In the genomic region with DNA sequence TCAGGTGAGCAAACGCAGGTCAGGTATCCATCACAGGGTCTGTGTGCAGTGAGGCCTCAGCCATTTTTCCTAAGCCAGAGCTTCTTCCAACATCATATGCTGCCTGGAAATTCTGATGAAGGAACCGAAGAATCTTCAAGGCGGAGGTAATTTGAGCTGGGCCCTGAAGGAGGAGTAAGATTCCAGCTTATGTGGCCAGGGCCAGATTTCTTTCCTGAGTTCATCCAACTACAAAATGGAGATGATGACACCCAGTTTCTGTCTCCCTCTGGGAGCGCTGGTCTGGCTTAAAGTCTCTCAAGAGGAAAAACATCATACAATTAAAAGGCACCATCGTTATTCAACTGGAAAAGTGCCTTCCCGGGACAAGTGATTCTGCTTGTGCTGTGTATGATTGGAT, we compare ENCODE assay signal across 1 cellular context.
TF ChIP-seq lines count a peak whose summit lies in the region.

No MANE protein-coding gene starts in this region.

TF ChIP-seq in H1, 55 proteins besides CTCF, POLR2A, EP300 and RAD21:
- no peak for TF ChIP-seq EZH2 (IDR thresholded peaks at IDR 0.05; ENCODE audit: low read depth, low read length, severe bottlenecking)
- TF ChIP-seq SAP30 (IDR thresholded peaks at IDR 0.05; ENCODE audit: insufficient read depth, insufficient replicate concordance, low read length), result no peak
- TF ChIP-seq CBX8 (IDR thresholded peaks at IDR 0.05; ENCODE audit: borderline replicate concordance, low read depth, low read length), result no peak
- no peak for TF ChIP-seq CHD1 (IDR thresholded peaks at IDR 0.05; ENCODE audit: low read depth, low read length)
- no peak for TF ChIP-seq GTF2F1 (IDR thresholded peaks at IDR 0.05; ENCODE audit: borderline replicate concordance, low read depth, low read length)
- no peak for TF ChIP-seq SP1 (IDR thresholded peaks at IDR 0.05; ENCODE audit: low read depth, low read length)
- no peak for TF ChIP-seq TCF12 (IDR thresholded peaks at IDR 0.05; ENCODE audit: low read depth, low read length)
- no peak for TF ChIP-seq HDAC6 (IDR thresholded peaks at IDR 0.05; ENCODE audit: low read depth, low read length)
- no peak for TF ChIP-seq NANOG (IDR thresholded peaks at IDR 0.05; ENCODE audit: insufficient read depth, low read depth, low read length, poor library complexity, severe bottlenecking)
- no peak for TF ChIP-seq KDM5A (IDR thresholded peaks at IDR 0.05; ENCODE audit: low read length)
- no peak for TF ChIP-seq CTBP2 (IDR thresholded peaks at IDR 0.05; ENCODE audit: borderline replicate concordance, insufficient read depth, insufficient read length, low read length)
- TF ChIP-seq BACH1 (IDR thresholded peaks at IDR 0.05; ENCODE audit: low read length), result no peak
- TF ChIP-seq E2F6 (IDR thresholded peaks at IDR 0.05), result no peak
